8 cellular contexts compared by ENCODE assay signal in the genomic region with DNA sequence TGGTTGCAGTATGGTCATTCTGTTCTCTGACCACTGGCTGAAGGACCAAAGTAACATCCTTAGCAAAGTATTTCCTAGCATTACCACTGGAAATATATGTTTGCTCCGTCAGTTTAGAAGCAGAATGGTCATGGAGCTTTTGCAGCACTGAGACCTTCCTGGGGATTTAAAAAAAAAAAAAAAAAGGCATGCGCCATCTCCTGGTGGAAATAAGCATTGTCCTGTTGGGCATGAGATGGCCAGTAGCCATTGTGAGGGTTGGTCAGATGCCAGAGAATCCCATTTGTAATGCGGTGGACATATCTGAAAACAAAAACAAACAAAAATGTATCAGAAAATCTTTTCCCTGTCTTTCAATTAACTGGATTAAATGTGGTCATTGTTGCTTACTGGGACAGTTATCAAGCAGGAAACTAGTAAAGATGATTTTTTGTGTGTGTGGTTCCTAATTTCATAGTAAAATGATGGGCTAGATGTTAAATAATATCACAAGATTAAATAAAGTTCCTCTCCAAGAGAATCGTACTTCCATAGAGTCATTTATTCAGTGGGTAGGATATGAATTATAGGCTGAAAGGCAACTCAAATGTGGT.
A peak's percentile ranks its signal among the peaks of the same experiment; 100 is the strongest.
DNase-seq lines count a peak whose midpoint lies in the region; ATAC-seq, FAIRE-seq and TF ChIP-seq lines count a peak whose summit lies in the region.

No MANE protein-coding gene starts in this region.

- no peak for TF ChIP-seq POLR2A in thyroid gland (IDR thresholded peaks at IDR 0.05)

- H2AFZ ChIP-seq in MM.1S (ENCODE audit: low read length) (no peak overlapping the region), astrocyte (ENCODE audit: low read depth, low read length) (no peak overlapping the region)

- H3K4me1 ChIP-seq in MM.1S (ENCODE audit: low read length) (no peaks in the 10 kb centered on the region), astrocyte (ENCODE audit: insufficient read depth, low read length) (peaks cover 31% of the 10 kb centered on the region), thyroid gland (peaks cover 0 to 6% of the 10 kb centered on the region in 2 donors)

- peaks cover 6% of the 10 kb centered on the region for H3K27me3 Mint-ChIP-seq in activated CD4-positive, alpha-beta T cell treated with anti-CD3 and anti-CD28 coated beads, Interleukin-2, amount 10 ng/mL, durations not matched to agents 24 days and 14 days
- H3K27me3 Mint-ChIP-seq in activated CD4-positive, alpha-beta T cell treated with anti-CD3 and anti-CD28 coated beads, Interleukin-2, amount 10 ng/mL, durations not matched to agents 7 days and 5 days, result peaks cover 7% of the 10 kb centered on the region
- no peaks in the 10 kb centered on the region for H3K27me3 Mint-ChIP-seq in astrocyte (ENCODE audit: low read depth, unreplicated experiment)

- ATAC-seq in HG02623 (IDR thresholded peaks at IDR 0.05; ENCODE audit: unreplicated experiment), result no peak

- no peaks in the 10 kb centered on the region for H3K27me3 ChIP-seq in MM.1S (replicated peaks; ENCODE audit: insufficient read depth, low read length)
- H3K27me3 ChIP-seq in astrocyte (ENCODE audit: insufficient read depth, low read length), result no peaks in the 10 kb centered on the region
- H3K27me3 ChIP-seq in thyroid gland, result no peaks in the 10 kb centered on the region

- H3F3A ChIP-seq in MM.1S (ENCODE audit: insufficient read depth, low read length), result peaks cover 3% of the 10 kb centered on the region; the same call in 1 of the 2 replicates

- DNase-seq in activated CD4-positive, alpha-beta T cell treated with anti-CD3 and anti-CD28 coated beads, Interleukin-2, amount 10 ng/mL, durations not matched to agents 24 days and 14 days, result peak; percentile 69
- DNase-seq in activated CD4-positive, alpha-beta T cell treated with anti-CD3 and anti-CD28 coated beads, Interleukin-2, amount 10 ng/mL, durations not matched to agents 7 days and 5 days, result no peak
- peak; percentile 34 for DNase-seq in MM.1S
- DNase-seq in astrocyte (ENCODE audit: low read depth), result peak; percentile 58
- peak; percentile 69 for DNase-seq in iPS-NIHi7 (ENCODE audit: extremely low spot score)
- peak; percentile 27 to 29 for DNase-seq in thyroid gland
- no peak for DNase-seq in stimulated activated CD4-positive, alpha-beta T cell treated with anti-CD3 and anti-CD28 coated beads, Interleukin-15, amount 100 ng/mL, for 24 hours

- no peak overlapping the region for H3K4me2 ChIP-seq in MM.1S (ENCODE audit: low read depth, low read length)
- H3K4me2 ChIP-seq in astrocyte (ENCODE audit: low read length), result peak overlapping the region; percentile 34

- H4K20me1 ChIP-seq in MM.1S (ENCODE audit: insufficient read depth, low read length) (no peaks in the 10 kb centered on the region), astrocyte (ENCODE audit: insufficient read depth, low read length) (no peaks in the 10 kb centered on the region)

- TF ChIP-seq CTCF in MM.1S (IDR thresholded peaks at IDR 0.05; ENCODE audit: low read length) (peak; percentile 77), astrocyte (IDR thresholded peaks at IDR 0.05; ENCODE audit: insufficient read depth, low read depth, low read length) (peak; percentile 91), thyroid gland (IDR thresholded peaks at IDR 0.05) (peak; percentile 30 to 78 (median 55))

- H3K36me3 Mint-ChIP-seq in activated CD4-positive, alpha-beta T cell treated with anti-CD3 and anti-CD28 coated beads, Interleukin-2, amount 10 ng/mL, durations not matched to agents 24 days and 14 days (ENCODE audit: low read depth), result no peaks in the 10 kb centered on the region
- H3K36me3 Mint-ChIP-seq in activated CD4-positive, alpha-beta T cell treated with anti-CD3 and anti-CD28 coated beads, Interleukin-2, amount 10 ng/mL, durations not matched to agents 7 days and 5 days (ENCODE audit: low read depth), result no peaks in the 10 kb centered on the region
- peaks cover 29% of the 10 kb centered on the region for H3K36me3 Mint-ChIP-seq in astrocyte (ENCODE audit: low read depth, unreplicated experiment)

- H3K27ac ChIP-seq in MM.1S (ENCODE audit: low read length) (no peak overlapping the region), astrocyte (ENCODE audit: low read depth, low read length) (peak overlapping the region; percentile 12), thyroid gland (no peak overlapping the region)

- peak; percentile 94 for FAIRE-seq in astrocyte (lab: Jason Lieb, UNC)

- CTCF ChIA-PET in activated CD4-positive, alpha-beta T cell treated with anti-CD3 and anti-CD28 coated beads, Interleukin-2, amount 10 ng/mL, durations not matched to agents 7 days and 5 days (lab: Charles Lee), result interaction anchor here (0.5 to 0.6 kb wide), 2 partner anchors 8 to 429 kb away, joined by 3 to 6 read pairs; no protein-coding TSS in a partner anchor

- H3K4me1 Mint-ChIP-seq in activated CD4-positive, alpha-beta T cell treated with anti-CD3 and anti-CD28 coated beads, Interleukin-2, amount 10 ng/mL, durations not matched to agents 24 days and 14 days, result peaks cover 3% of the 10 kb centered on the region
- H3K4me1 Mint-ChIP-seq in activated CD4-positive, alpha-beta T cell treated with anti-CD3 and anti-CD28 coated beads, Interleukin-2, amount 10 ng/mL, durations not matched to agents 7 days and 5 days, result peaks cover 2% of the 10 kb centered on the region
- H3K4me1 Mint-ChIP-seq in astrocyte (ENCODE audit: low read depth, unreplicated experiment), result peaks cover 76% of the 10 kb centered on the region

- H3K79me2 ChIP-seq in MM.1S (ENCODE audit: low read length), result 0 out of 2 replicates have a peak, but pooled peaks cover 7% of the 10 kb centered on the region
- no peaks in the 10 kb centered on the region for H3K79me2 ChIP-seq in astrocyte (ENCODE audit: insufficient read depth, low read length)

- H3K4me3 Mint-ChIP-seq in activated CD4-positive, alpha-beta T cell treated with anti-CD3 and anti-CD28 coated beads, Interleukin-2, amount 10 ng/mL, durations not matched to agents 24 days and 14 days, result no peak overlapping the region
- no peak overlapping the region for H3K4me3 Mint-ChIP-seq in activated CD4-positive, alpha-beta T cell treated with anti-CD3 and anti-CD28 coated beads, Interleukin-2, amount 10 ng/mL, durations not matched to agents 7 days and 5 days
- H3K4me3 Mint-ChIP-seq in astrocyte (ENCODE audit: unreplicated experiment), result peak overlapping the region; percentile 8

- 28 to 35% methylated on average over 4 of the region's 4 CpGs for WGBS in thyroid gland, 2 donors

- H3K9me3 ChIP-seq in MM.1S (replicated peaks; ENCODE audit: insufficient read depth, low read length) (no peaks in the 10 kb centered on the region), astrocyte (ENCODE audit: insufficient read depth, low read depth, low read length) (no peaks in the 10 kb centered on the region), thyroid gland (no peaks in the 10 kb centered on the region)

- no peaks in the 10 kb centered on the region for H3K9me2 ChIP-seq in MM.1S (replicated peaks; ENCODE audit: insufficient read depth, low read length)

- POLR2A ChIA-PET in activated CD4-positive, alpha-beta T cell treated with anti-CD3 and anti-CD28 coated beads, Interleukin-2, amount 10 ng/mL, durations not matched to agents 7 days and 5 days (lab: Charles Lee), result no interaction called here

- H3K9ac ChIP-seq in MM.1S (ENCODE audit: low read length), result no peak overlapping the region
- H3K9ac ChIP-seq in astrocyte (ENCODE audit: low read length), result no peak overlapping the region

- intact Hi-C loops in activated CD4-positive, alpha-beta T cell treated with anti-CD3 and anti-CD28 coated beads, Interleukin-2, amount 10 ng/mL, durations not matched to agents 24 days and 14 days (cut with micrococcal nuclease), result loop anchor here (2.0 kb wide), 1 partner anchor 246 kb away; no protein-coding TSS in a partner anchor
- intact Hi-C loops in thyroid gland (cut with DNase I), result loop anchor here (10.0 kb wide), 2 partner anchors 244 to 314 kb away; no protein-coding TSS in a partner anchor

- H3K4me3 ChIP-seq in MM.1S (ENCODE audit: low read length) (no peak overlapping the region), astrocyte (ENCODE audit: insufficient read depth, low read depth, low read length) (no peak overlapping the region), thyroid gland (replicated peaks in 1 of 3) (no peak overlapping the region)

- H3K36me3 ChIP-seq in MM.1S (replicated peaks; ENCODE audit: insufficient read depth, low read length) (peaks cover 10% of the 10 kb centered on the region), astrocyte (ENCODE audit: insufficient read depth, low read length) (peaks cover 9% of the 10 kb centered on the region), thyroid gland (peaks cover 0 to 5% of the 10 kb centered on the region in 2 donors)

- H3K9me3 Mint-ChIP-seq in activated CD4-positive, alpha-beta T cell treated with anti-CD3 and anti-CD28 coated beads, Interleukin-2, amount 10 ng/mL, durations not matched to agents 24 days and 14 days, result no peaks in the 10 kb centered on the region
- H3K9me3 Mint-ChIP-seq in activated CD4-positive, alpha-beta T cell treated with anti-CD3 and anti-CD28 coated beads, Interleukin-2, amount 10 ng/mL, durations not matched to agents 7 days and 5 days, result no peaks in the 10 kb centered on the region
- H3K9me3 Mint-ChIP-seq in astrocyte (ENCODE audit: unreplicated experiment), result no peaks in the 10 kb centered on the region

- H3K27ac Mint-ChIP-seq in activated CD4-positive, alpha-beta T cell treated with anti-CD3 and anti-CD28 coated beads, Interleukin-2, amount 10 ng/mL, durations not matched to agents 24 days and 14 days, result no peak overlapping the region
- no peak overlapping the region for H3K27ac Mint-ChIP-seq in activated CD4-positive, alpha-beta T cell treated with anti-CD3 and anti-CD28 coated beads, Interleukin-2, amount 10 ng/mL, durations not matched to agents 7 days and 5 days
- peak overlapping the region; percentile 81 for H3K27ac Mint-ChIP-seq in astrocyte (ENCODE audit: unreplicated experiment)

Comparison
In these comparisons a context has a peak if more than half of its experiments do, and no peak if none do; other contexts are left out.
1. DNase-seq: peak in activated CD4-positive, alpha-beta T cell treated with anti-CD3 and anti-CD28 coated beads, Interleukin-2, amount 10 ng/mL, durations not matched to agents 24 days and 14 days (single experiment), MM.1S (single experiment), astrocyte (single experiment), iPS-NIHi7 (single experiment) and thyroid gland (2 of 2); none in activated CD4-positive, alpha-beta T cell treated with anti-CD3 and anti-CD28 coated beads, Interleukin-2, amount 10 ng/mL, durations not matched to agents 7 days and 5 days (single experiment) and stimulated activated CD4-positive, alpha-beta T cell treated with anti-CD3 and anti-CD28 coated beads, Interleukin-15, amount 100 ng/mL, for 24 hours (single experiment).
2. Peak in every context shown above with its lines, with median percentiles within 50 percentile points of each other: CTCF ChIP-seq.